9 cellular contexts compared by ENCODE assay signal in the genomic region with DNA sequence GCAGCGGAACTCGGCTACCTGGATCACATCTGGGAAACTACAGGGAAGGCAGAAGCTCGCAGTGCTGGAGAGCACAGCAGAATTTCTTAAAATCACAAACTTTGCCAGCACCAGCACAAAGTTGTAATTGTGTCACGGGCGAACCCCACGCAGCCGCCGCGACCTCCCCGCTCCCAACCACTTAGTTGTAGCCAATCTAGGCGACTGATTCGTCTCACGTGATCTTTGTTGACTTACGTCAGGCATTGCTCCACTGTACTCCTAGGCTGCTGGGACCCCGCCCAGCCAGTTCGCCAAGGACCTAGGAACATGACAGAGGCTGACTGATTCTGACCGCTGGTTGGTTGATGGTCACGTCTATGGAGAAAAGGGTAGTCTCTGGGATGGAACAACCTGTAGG. TPM values are rescaled to one million over a fixed set of nuclear protein-coding genes. Genes with fewer than 3 reads are reported as not detected.
DNase-seq lines count a peak whose midpoint lies in the region; ATAC-seq and TF ChIP-seq lines count a peak whose summit lies in the region.
"Had no signal": no experiment of that assay in that cellular context is flagged by ENCODE, and none has a peak within 500 bp of the region (broad histone marks: within the 10 kb centered on the region; RNA-seq: fewer than 3 reads in every experiment).

A gene (minus strand): TSS at position 206 of the 400 bp plus-strand sequence. CDS start 368 bp downstream, outside the sequence.

- peak within 1 kb of the TSS; percentile 86 for H3K9ac ChIP-seq in neural cell (ENCODE audit: low read length)

- no peaks in the 10 kb centered on the region for H3F3A ChIP-seq in neural cell (ENCODE audit: insufficient read depth, low read length, poor library complexity, severe bottlenecking)

- no peak within 1 kb of the TSS for H3K4me2 ChIP-seq in neural cell (ENCODE audit: low read length)

- H4K20me1 ChIP-seq in neural cell (ENCODE audit: insufficient read depth): no peaks in the 10 kb centered on the region

- peak; percentile 56 for TF ChIP-seq POLR2A in Raji (IDR thresholded peaks at IDR 0.05; ENCODE audit: insufficient read depth, low read depth, low read length)

- H3K9me2 ChIP-seq in neural cell (ENCODE audit: insufficient read depth, low read length): no peaks in the 10 kb centered on the region

- no peaks in the 10 kb centered on the region for H3K4me1 ChIP-seq in BE2C

- H3K79me2 ChIP-seq in neural cell (replicated peaks; ENCODE audit: insufficient read depth, low read length): peaks cover 29% of the 10 kb centered on the region

- H3K27me3 ChIP-seq in neural cell (ENCODE audit: insufficient read depth, low read depth, low read length) (no peaks in the 10 kb centered on the region), BE2C (no peaks in the 10 kb centered on the region)

- peak within 1 kb of the TSS; percentile 73 for H2AFZ ChIP-seq in neural cell (ENCODE audit: low read depth, low read length)

- peak; percentile 92 for DNase-seq in CD1c-positive myeloid dendritic cell (ENCODE audit: extremely low spot score)
- DNase-seq in dermis blood vessel endothelial cell: peak; percentile 94
- DNase-seq in GDM1 (lab: John Stamatoyannopoulos, UW): no peak
- DNase-seq in kidney tubule cell (ENCODE audit: low spot score): no peak
- no peak for DNase-seq in BE2C

- ATAC-seq in HG02678 (IDR thresholded peaks at IDR 0.05; ENCODE audit: unreplicated experiment): peak; percentile 95

- TF ChIP-seq RAD21 in neural cell (conservative IDR thresholded peaks at IDR 0.05): no peak

- H3K9me3 ChIP-seq in neural cell (ENCODE audit: low read length) (no peaks in the 10 kb centered on the region), BE2C (no peaks in the 10 kb centered on the region)

- no peak for TF ChIP-seq CTCF in neural cell (IDR thresholded peaks at IDR 0.05; ENCODE audit: poor library complexity, severe bottlenecking)
- no peak for TF ChIP-seq CTCF in BE2C (IDR thresholded peaks at IDR 0.05; ENCODE audit: low read depth, low read length)

- no peak for TF ChIP-seq EP300 in neural cell (conservative IDR thresholded peaks at IDR 0.05; ENCODE audit: poor library complexity, severe bottlenecking)

- peak within 1 kb of the TSS; percentile 83 for H3K4me3 ChIP-seq in neural cell (ENCODE audit: low read length)
- no peak within 1 kb of the TSS for H3K4me3 ChIP-seq in BE2C (ENCODE audit: low read depth, low read length)

- no peaks in the 10 kb centered on the region for H3K36me3 ChIP-seq in neural cell (ENCODE audit: insufficient read depth, low read length)
- no peaks in the 10 kb centered on the region for H3K36me3 ChIP-seq in BE2C

- H3K27ac ChIP-seq in neural cell (ENCODE audit: low read length): peak within 1 kb of the TSS; percentile 92

TF ChIP-seq in neural cell, 6 proteins besides CTCF, POLR2A, EP300 and RAD21:
- TF ChIP-seq EZH2 (IDR thresholded peaks at IDR 0.05; ENCODE audit: borderline replicate concordance, insufficient read depth, low read length, poor library complexity, severe bottlenecking) (no peak), SMC3 (conservative IDR thresholded peaks at IDR 0.05; ENCODE audit: poor library complexity) (no peak), TAF1 (IDR thresholded peaks at IDR 0.05; ENCODE audit: low read depth) (no peak), MXI1 (conservative IDR thresholded peaks at IDR 0.05; ENCODE audit: poor library complexity, severe bottlenecking) (no peak), POLR2AphosphoS5 (IDR thresholded peaks at IDR 0.05) (no peak)
- TF ChIP-seq, protein P1, sequence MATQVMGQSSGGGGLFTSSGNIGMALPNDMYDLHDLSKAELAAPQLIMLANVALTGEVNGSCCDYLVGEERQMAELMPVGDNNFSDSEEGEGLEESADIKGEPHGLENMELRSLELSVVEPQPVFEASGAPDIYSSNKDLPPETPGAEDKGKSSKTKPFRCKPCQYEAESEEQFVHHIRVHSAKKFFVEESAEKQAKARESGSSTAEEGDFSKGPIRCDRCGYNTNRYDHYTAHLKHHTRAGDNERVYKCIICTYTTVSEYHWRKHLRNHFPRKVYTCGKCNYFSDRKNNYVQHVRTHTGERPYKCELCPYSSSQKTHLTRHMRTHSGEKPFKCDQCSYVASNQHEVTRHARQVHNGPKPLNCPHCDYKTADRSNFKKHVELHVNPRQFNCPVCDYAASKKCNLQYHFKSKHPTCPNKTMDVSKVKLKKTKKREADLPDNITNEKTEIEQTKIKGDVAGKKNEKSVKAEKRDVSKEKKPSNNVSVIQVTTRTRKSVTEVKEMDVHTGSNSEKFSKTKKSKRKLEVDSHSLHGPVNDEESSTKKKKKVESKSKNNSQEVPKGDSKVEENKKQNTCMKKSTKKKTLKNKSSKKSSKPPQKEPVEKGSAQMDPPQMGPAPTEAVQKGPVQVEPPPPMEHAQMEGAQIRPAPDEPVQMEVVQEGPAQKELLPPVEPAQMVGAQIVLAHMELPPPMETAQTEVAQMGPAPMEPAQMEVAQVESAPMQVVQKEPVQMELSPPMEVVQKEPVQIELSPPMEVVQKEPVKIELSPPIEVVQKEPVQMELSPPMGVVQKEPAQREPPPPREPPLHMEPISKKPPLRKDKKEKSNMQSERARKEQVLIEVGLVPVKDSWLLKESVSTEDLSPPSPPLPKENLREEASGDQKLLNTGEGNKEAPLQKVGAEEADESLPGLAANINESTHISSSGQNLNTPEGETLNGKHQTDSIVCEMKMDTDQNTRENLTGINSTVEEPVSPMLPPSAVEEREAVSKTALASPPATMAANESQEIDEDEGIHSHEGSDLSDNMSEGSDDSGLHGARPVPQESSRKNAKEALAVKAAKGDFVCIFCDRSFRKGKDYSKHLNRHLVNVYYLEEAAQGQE (IDR thresholded peaks at IDR 0.05; ENCODE audit: borderline replicate concordance): no peak

RNA-seq across cellular contexts. Expression of the gene that starts here (rescaled TPM):
- total RNA-seq in dermis blood vessel endothelial cell: 0.17 and 19.0 TPM in 2 replicates
- polyA plus RNA-seq in neural cell: 17.5 and 20.4 TPM in 2 replicates
- polyA minus RNA-seq in neural cell: 107 and 112 TPM in 2 replicates
- not detected for polyA plus RNA-seq in BE2C (2012; ENCODE audit: insufficient read depth, insufficient read length, low read depth)
- total RNA-seq: dermis microvascular lymphatic vessel endothelial cell had no signal

Comparison
In these comparisons a context has a peak if more than half of its experiments do, and no peak if none do; other contexts are left out.
1. DNase-seq: peak in CD1c-positive myeloid dendritic cell (single experiment) and dermis blood vessel endothelial cell (single experiment); none in GDM1 (single experiment), kidney tubule cell (single experiment) and BE2C (single experiment).